In the genomic region with DNA sequence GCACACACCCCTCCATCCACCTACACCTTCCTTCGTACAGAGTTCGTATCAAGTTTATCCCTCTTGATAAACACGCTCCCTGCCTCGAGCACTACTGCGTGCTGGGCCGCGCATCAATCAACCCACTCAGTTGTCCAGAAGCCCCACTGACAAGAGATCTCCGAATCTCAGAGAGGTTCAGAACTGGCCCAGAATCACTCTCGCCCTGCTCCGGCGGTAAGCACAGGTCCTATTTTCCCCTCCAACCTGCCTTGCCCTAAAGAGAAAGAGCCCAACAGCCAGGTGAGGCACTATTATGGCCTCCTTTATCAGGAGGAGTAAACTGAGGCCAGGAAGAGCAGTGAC, we compare ENCODE assay signal across 8 cellular contexts. TPM values are rescaled to one million over a fixed set of nuclear protein-coding genes. Genes with fewer than 3 reads are reported as not detected.
DNase-seq lines count a peak whose midpoint lies in the region; ATAC-seq and TF ChIP-seq lines count a peak whose summit lies in the region.

No MANE protein-coding gene starts in this region.

- H3K9me3 Mint-ChIP-seq in activated naive CD4-positive, alpha-beta T cell treated with anti-CD3 and anti-CD28 coated beads for 36 hours, result no peaks in the 10 kb centered on the region
- H3K9me3 Mint-ChIP-seq in activated naive CD8-positive, alpha-beta T cell treated with anti-CD3 and anti-CD28 coated beads, Interleukin-2, amount 10 ng/mL, durations not matched to agents 7 days and 5 days, result no peaks in the 10 kb centered on the region
- H3K9me3 Mint-ChIP-seq in type B pancreatic cell, result no peaks in the 10 kb centered on the region

- peaks cover 0 to 29% (median 16%) of the 10 kb centered on the region in 4 donors for H3K4me1 ChIP-seq in liver (ENCODE audit: control insufficient read depth in 4 of 4, insufficient read depth in 4 of 4, low read length in 3 of 4)

- H3K4me3 ChIP-seq in liver (ENCODE audit: low read depth in 1 of 3, low read length in 3 of 3), result peak overlapping the region; percentile 74 to 88 (median 85)

- WGBS in liver, result 62% methylated on average over 11 of the region's 11 CpGs

- POLR2A ChIA-PET in activated naive CD8-positive, alpha-beta T cell treated with anti-CD3 and anti-CD28 coated beads, Interleukin-2, amount 10 ng/mL, durations not matched to agents 7 days and 5 days (lab: Charles Lee), result interaction anchor here (0.6 to 1.4 kb wide), 3 partner anchors 8 to 43 kb away, joined by 3 read pairs; no protein-coding TSS in a partner anchor

- ATAC-seq in activated naive CD8-positive, alpha-beta T cell treated with anti-CD3 and anti-CD28 coated beads, Interleukin-2, amount 10 ng/mL, durations not matched to agents 7 days and 5 days (ENCODE audit: low read depth), result no peak
- no peak for ATAC-seq in GM19351 (IDR thresholded peaks at IDR 0.05; ENCODE audit: unreplicated experiment)

- no peak for TF ChIP-seq CTCF in liver (IDR thresholded peaks at IDR 0.05; ENCODE audit: low read depth, low read length, missing input control)
- TF ChIP-seq CTCF in type B pancreatic cell (conservative IDR thresholded peaks at IDR 0.05), result no peak

- H3K27ac Mint-ChIP-seq in activated naive CD4-positive, alpha-beta T cell treated with anti-CD3 and anti-CD28 coated beads for 36 hours, result peak overlapping the region; percentile 96
- peak overlapping the region; percentile 92 for H3K27ac Mint-ChIP-seq in activated naive CD8-positive, alpha-beta T cell treated with anti-CD3 and anti-CD28 coated beads, Interleukin-2, amount 10 ng/mL, durations not matched to agents 7 days and 5 days
- H3K27ac Mint-ChIP-seq in type B pancreatic cell, result peak overlapping the region; percentile 92

- intact Hi-C loops in activated naive CD4-positive, alpha-beta T cell treated with anti-CD3 and anti-CD28 coated beads for 36 hours (cut with micrococcal nuclease), result loop anchor here (1.0 to 5.0 kb wide), 6 partner anchors 81 to 458 kb away; a partner anchor contains a TSS

- TF ChIP-seq RAD21 in liver (IDR thresholded peaks at IDR 0.05), result no peak

- H3K9ac ChIP-seq in liver (ENCODE audit: low read depth in 1 of 2, low read length in 2 of 2), result peak overlapping the region; percentile 92 to 96

- H3K27ac ChIP-seq in liver (ENCODE audit: low read depth in 1 of 2, low read length in 2 of 2), result peak overlapping the region; percentile 86 to 91

- CTCF ChIA-PET in activated naive CD4-positive, alpha-beta T cell treated with anti-CD3 and anti-CD28 coated beads for 36 hours (lab: Charles Lee), result interaction anchor here (1.4 to 6.3 kb wide), 2 partner anchors 7 to 224 kb away, joined by 3 to 34 read pairs; no protein-coding TSS in a partner anchor

- H3K36me3 ChIP-seq in liver (ENCODE audit: control insufficient read depth in 4 of 4, insufficient read depth in 3 of 4, low read depth in 1 of 4, low read length in 3 of 4), result peaks cover 0 to 17% (median 8%) of the 10 kb centered on the region in 4 donors

- no peaks in the 10 kb centered on the region for H3K27me3 ChIP-seq in liver (ENCODE audit: control insufficient read depth in 4 of 4, insufficient read depth in 4 of 4, low read length in 3 of 4)

- H3K27me3 Mint-ChIP-seq in activated naive CD4-positive, alpha-beta T cell treated with anti-CD3 and anti-CD28 coated beads for 36 hours (ENCODE audit: low read depth), result no peaks in the 10 kb centered on the region
- H3K27me3 Mint-ChIP-seq in activated naive CD8-positive, alpha-beta T cell treated with anti-CD3 and anti-CD28 coated beads, Interleukin-2, amount 10 ng/mL, durations not matched to agents 7 days and 5 days, result no peaks in the 10 kb centered on the region
- no peaks in the 10 kb centered on the region for H3K27me3 Mint-ChIP-seq in type B pancreatic cell

- peaks cover 35% of the 10 kb centered on the region for H3K4me1 Mint-ChIP-seq in activated naive CD4-positive, alpha-beta T cell treated with anti-CD3 and anti-CD28 coated beads for 36 hours (ENCODE audit: low read depth)
- H3K4me1 Mint-ChIP-seq in activated naive CD8-positive, alpha-beta T cell treated with anti-CD3 and anti-CD28 coated beads, Interleukin-2, amount 10 ng/mL, durations not matched to agents 7 days and 5 days, result peaks cover 31% of the 10 kb centered on the region
- H3K4me1 Mint-ChIP-seq in type B pancreatic cell (ENCODE audit: unreplicated experiment), result peaks cover 30% of the 10 kb centered on the region

- no peak for DNase-seq in activated naive CD4-positive, alpha-beta T cell treated with anti-CD3 and anti-CD28 coated beads for 36 hours
- DNase-seq in activated naive CD4-positive, alpha-beta T cell (lab: John Stamatoyannopoulos, UW), result no peak
- no peak for DNase-seq in activated naive CD8-positive, alpha-beta T cell treated with anti-CD3 and anti-CD28 coated beads, Interleukin-2, amount 10 ng/mL, durations not matched to agents 7 days and 5 days
- DNase-seq in type B pancreatic cell (ENCODE audit: extremely low spot score, unreplicated experiment) (no peak), NCI-H526 (lab: John Stamatoyannopoulos, UW) (no peak), NCI-H510A (lab: John Stamatoyannopoulos, UW) (no peak)

- peaks cover 13% of the 10 kb centered on the region for H3K36me3 Mint-ChIP-seq in activated naive CD4-positive, alpha-beta T cell treated with anti-CD3 and anti-CD28 coated beads for 36 hours (ENCODE audit: low read depth)
- peaks cover 20% of the 10 kb centered on the region for H3K36me3 Mint-ChIP-seq in activated naive CD8-positive, alpha-beta T cell treated with anti-CD3 and anti-CD28 coated beads, Interleukin-2, amount 10 ng/mL, durations not matched to agents 7 days and 5 days
- peaks cover 6% of the 10 kb centered on the region for H3K36me3 Mint-ChIP-seq in type B pancreatic cell

- no peaks in the 10 kb centered on the region for H3K9me3 ChIP-seq in liver (ENCODE audit: control insufficient read depth in 4 of 4, low read length in 3 of 4)

- peak overlapping the region; percentile 94 for H3K4me3 Mint-ChIP-seq in activated naive CD4-positive, alpha-beta T cell treated with anti-CD3 and anti-CD28 coated beads for 36 hours
- H3K4me3 Mint-ChIP-seq in activated naive CD8-positive, alpha-beta T cell treated with anti-CD3 and anti-CD28 coated beads, Interleukin-2, amount 10 ng/mL, durations not matched to agents 7 days and 5 days, result peak overlapping the region; percentile 92
- peak overlapping the region; percentile 94 for H3K4me3 Mint-ChIP-seq in type B pancreatic cell

TF ChIP-seq in liver, 16 proteins besides CTCF, POLR2A, EP300 and RAD21 (continues in another document):
- TF ChIP-seq FOXA1 (IDR thresholded peaks at IDR 0.05), result no peak
- TF ChIP-seq EGR1 (IDR thresholded peaks at IDR 0.05; ENCODE audit: low read depth in 2 of 2), result no peak
- TF ChIP-seq HNF4G (IDR thresholded peaks at IDR 0.05), result no peak
- TF ChIP-seq YY1 (IDR thresholded peaks at IDR 0.05), result no peak
- no peak for TF ChIP-seq RXRA (IDR thresholded peaks at IDR 0.05)

RNA-seq across cellular contexts. Expression of a gene that starts 0.5 kb away (rescaled TPM):
- 10 to 100 TPM; 50.4 to 52.5 TPM for total RNA-seq in activated naive CD4-positive, alpha-beta T cell treated with anti-CD3 and anti-CD28 coated beads for 36 hours
- 100 to 1,000 TPM; 124 to 125 TPM for total RNA-seq in activated naive CD8-positive, alpha-beta T cell treated with anti-CD3 and anti-CD28 coated beads, Interleukin-2, amount 10 ng/mL, durations not matched to agents 7 days and 5 days
- total RNA-seq in liver, result 10 to 100 TPM; 18.5 to 39.8 TPM
- polyA plus RNA-seq in liver, result 10 to 100 TPM; 10.8 to 16.7 TPM
- total RNA-seq in type B pancreatic cell (ENCODE audit: low replicate concordance), result 105 and 149 TPM in 2 replicates

RNA-seq across cellular contexts. Expression of a gene that starts 1.1 kb away (rescaled TPM):
- total RNA-seq in activated naive CD4-positive, alpha-beta T cell treated with anti-CD3 and anti-CD28 coated beads for 36 hours, result 1 to 10 TPM; 7.2 to 7.6 TPM
- 1 to 10 TPM; 3.0 to 3.2 TPM for total RNA-seq in activated naive CD8-positive, alpha-beta T cell treated with anti-CD3 and anti-CD28 coated beads, Interleukin-2, amount 10 ng/mL, durations not matched to agents 7 days and 5 days
- total RNA-seq in liver, result under 1 TPM; 0.28 to 0.75 TPM
- polyA plus RNA-seq in liver, result under 1 TPM; 0.21 to 0.42 TPM
- total RNA-seq in type B pancreatic cell (ENCODE audit: low replicate concordance), result 6.6 and 16.6 TPM in 2 replicates

RNA-seq across cellular contexts. Expression of a gene that starts 10.0 kb away (rescaled TPM):
- total RNA-seq in activated naive CD4-positive, alpha-beta T cell treated with anti-CD3 and anti-CD28 coated beads for 36 hours, result not detected
- total RNA-seq in activated naive CD8-positive, alpha-beta T cell treated with anti-CD3 and anti-CD28 coated beads, Interleukin-2, amount 10 ng/mL, durations not matched to agents 7 days and 5 days, result under 1 TPM; 0.06 to 0.09 TPM
- total RNA-seq in liver, result 1 to 10 TPM in 1 of 2 donors, under 1 TPM in 1; 0.47 to 1.2 TPM
- 1 to 10 TPM in 1 of 2 donors, under 1 TPM in 1; 0.49 to 1.0 TPM for polyA plus RNA-seq in liver
- 0.45 and 0.77 TPM in 2 replicates for total RNA-seq in type B pancreatic cell (ENCODE audit: low replicate concordance)

RNA-seq across cellular contexts. Expression of a gene that starts 40.2 kb away (rescaled TPM):
- total RNA-seq in activated naive CD4-positive, alpha-beta T cell treated with anti-CD3 and anti-CD28 coated beads for 36 hours, result under 1 TPM; 0.10 to 0.17 TPM
- 10 to 100 TPM; 10.5 to 13.0 TPM for total RNA-seq in activated naive CD8-positive, alpha-beta T cell treated with anti-CD3 and anti-CD28 coated beads, Interleukin-2, amount 10 ng/mL, durations not matched to agents 7 days and 5 days
- 100 to 1,000 TPM in 1 of 2 donors, 10 to 100 TPM in 1; 43.0 to 198 TPM for total RNA-seq in liver
- polyA plus RNA-seq in liver, result 10 to 100 TPM; 42.0 to 99.9 TPM
- 0.12 TPM in 1 of 2 replicates, not detected in the other for total RNA-seq in type B pancreatic cell (ENCODE audit: low replicate concordance)

RNA-seq across cellular contexts. Expression of a gene that starts 44.5 kb away (rescaled TPM):
- 10 to 100 TPM; 22.5 to 24.8 TPM for total RNA-seq in activated naive CD4-positive, alpha-beta T cell treated with anti-CD3 and anti-CD28 coated beads for 36 hours
- total RNA-seq in activated naive CD8-positive, alpha-beta T cell treated with anti-CD3 and anti-CD28 coated beads, Interleukin-2, amount 10 ng/mL, durations not matched to agents 7 days and 5 days, result 10 to 100 TPM; 19.2 to 20.6 TPM
- total RNA-seq in liver (1 to 10 TPM; 4.7 to 7.8 TPM), type B pancreatic cell (ENCODE audit: low replicate concordance) (3.9 and 8.2 TPM in 2 replicates)
- polyA plus RNA-seq in liver, result 1 to 10 TPM; 1.6 to 2.8 TPM
